ENCODE assay signal across 1 cellular context in genomic region chr9:128310461-128310860, GRCh38.
TF ChIP-seq lines count a peak whose summit lies in the region.

No MANE protein-coding gene starts in this region.

TF ChIP-seq in K562, 482 proteins besides CTCF, POLR2A, EP300 and RAD21:
- TF ChIP-seq OTX1 (CRISPR knock-in tag; IDR thresholded peaks at IDR 0.05) = no peak
- TF ChIP-seq MEF2A (IDR thresholded peaks at IDR 0.05; ENCODE audit: control insufficient read depth, low read depth, low read length) = no peak
- TF ChIP-seq BRD4 (IDR thresholded peaks at IDR 0.05) = no peak
- TF ChIP-seq CHD1 (IDR thresholded peaks at IDR 0.05; ENCODE audit: low read length) = no peak
- 0 out of 2 replicates have a peak, but pooled peaks have one; percentile 25 for TF ChIP-seq POLR2G (IDR thresholded peaks at IDR 0.05; ENCODE audit: low read depth, low read length)
- TF ChIP-seq POLR3A (IDR thresholded peaks at IDR 0.05; ENCODE audit: borderline replicate concordance, extremely low read depth, insufficient read depth, insufficient read length) = no peak
- 0 out of 2 replicates have a peak, but pooled peaks have one; percentile 25 for TF ChIP-seq MECOM (CRISPR knock-in tag; IDR thresholded peaks at IDR 0.05)
- no peak for TF ChIP-seq FOXP4 (CRISPR knock-in tag; IDR thresholded peaks at IDR 0.05; ENCODE audit: borderline replicate concordance)
- TF ChIP-seq DNMT1 (IDR thresholded peaks at IDR 0.05) = no peak
